Comparison of ENCODE assay signal across 9 cellular contexts in genomic region chrX:94058728-94059382, GRCh38.
DNase-seq lines count a peak whose midpoint lies in the region; ATAC-seq and TF ChIP-seq lines count a peak whose summit lies in the region.
"Had no signal": no experiment of that assay in that cellular context is flagged by ENCODE, and none has a peak within 500 bp of the region (broad histone marks: within the 10 kb centered on the region; RNA-seq: fewer than 3 reads in every experiment).

No MANE protein-coding gene starts in this region.

- DNase-seq in GM12864 (ENCODE audit: low read depth), result no peak
- DNase-seq in M059J (ENCODE audit: low read depth), result peak; percentile 0
- DNase-seq in midbrain (lab: John Stamatoyannopoulos, UW), result peak; percentile 4
- no peak for DNase-seq in activated naive CD4-positive, alpha-beta T cell treated with anti-CD3 and anti-CD28 coated beads, Interleukin-2, amount 50 U/mL, for 72 hours (ENCODE audit: low spot score in 2 of 2)
- DNase-seq in activated naive CD4-positive, alpha-beta T cell treated with Interleukin-2 at 50 U/mL for 16 hours, result no peak
- DNase-seq in effector memory CD4-positive, alpha-beta T cell, result no peak

- peaks cover 18% of the 10 kb centered on the region for H3K4me1 Mint-ChIP-seq in brain

- no peaks in the 10 kb centered on the region for H3K36me3 Mint-ChIP-seq in brain
- H3K36me3 Mint-ChIP-seq in activated naive CD4-positive, alpha-beta T cell treated with anti-CD3 and anti-CD28 coated beads, Interleukin-2, amount 50 U/mL, for 72 hours, result no peaks in the 10 kb centered on the region

- no peak overlapping the region for H3K27ac ChIP-seq in effector memory CD4-positive, alpha-beta T cell (ENCODE audit: insufficient read depth, low read length, poor library complexity, severe bottlenecking)
- H3K27ac ChIP-seq: skin epidermis had no signal

- TF ChIP-seq CTCF in GM12864 (IDR thresholded peaks at IDR 0.05; ENCODE audit: low read depth, low read length, missing control alignments), result peak; percentile 9
- TF ChIP-seq CTCF in brain (conservative IDR thresholded peaks at IDR 0.05), result peak; percentile 69 to 87

- no peaks in the 10 kb centered on the region for H3K36me3 ChIP-seq in effector memory CD4-positive, alpha-beta T cell (ENCODE audit: control insufficient read depth, insufficient read depth, low read length)

- H3K4me3 ChIP-seq in GM12864 (ENCODE audit: low read depth, low read length), result no peak overlapping the region
- H3K4me3 ChIP-seq in effector memory CD4-positive, alpha-beta T cell (ENCODE audit: insufficient read depth, low read depth, low read length, poor library complexity, severe bottlenecking), result no peak overlapping the region
- H3K4me3 ChIP-seq: skin epidermis had no signal

- peak overlapping the region in 4 of 5 experiments; percentile 2 to 75 (median 16) for H3K4me3 Mint-ChIP-seq in brain

- ATAC-seq in activated naive CD4-positive, alpha-beta T cell treated with anti-CD3 and anti-CD28 coated beads, Interleukin-2, amount 50 U/mL, for 72 hours, result no peak
- no peak for ATAC-seq in GM21619 (IDR thresholded peaks at IDR 0.05; ENCODE audit: unreplicated experiment)

- H3K9me3 Mint-ChIP-seq in brain, result no peaks in the 10 kb centered on the region
- peaks cover 0 to 3% of the 10 kb centered on the region in 2 donors for H3K9me3 Mint-ChIP-seq in activated naive CD4-positive, alpha-beta T cell treated with anti-CD3 and anti-CD28 coated beads, Interleukin-2, amount 50 U/mL, for 72 hours

- H3K27me3 Mint-ChIP-seq in brain, result no peaks in the 10 kb centered on the region

- H3K27ac Mint-ChIP-seq in brain, result peak overlapping the region in 2 of 5 experiments; percentile 21 to 73
- H3K27ac Mint-ChIP-seq in activated naive CD4-positive, alpha-beta T cell treated with anti-CD3 and anti-CD28 coated beads, Interleukin-2, amount 50 U/mL, for 72 hours, result no peak overlapping the region

- no peaks in the 10 kb centered on the region for H3K4me1 ChIP-seq in effector memory CD4-positive, alpha-beta T cell (ENCODE audit: control insufficient read depth, insufficient read depth, low read length, poor library complexity, severe bottlenecking)

- no peaks in the 10 kb centered on the region for H3K27me3 ChIP-seq in effector memory CD4-positive, alpha-beta T cell (replicated peaks; ENCODE audit: control insufficient read depth, insufficient read depth, low read length, poor library complexity, severe bottlenecking)

- no peaks in the 10 kb centered on the region for H3K9me3 ChIP-seq in effector memory CD4-positive, alpha-beta T cell (ENCODE audit: control insufficient read depth, low read length)

Comparison
In these comparisons a context has a peak if more than half of its experiments do, and no peak if none do; other contexts are left out.
1. DNase-seq: peak in M059J (single experiment) and midbrain (single experiment); none in GM12864 (single experiment), activated naive CD4-positive, alpha-beta T cell treated with anti-CD3 and anti-CD28 coated beads, Interleukin-2, amount 50 U/mL, for 72 hours (0 of 2), activated naive CD4-positive, alpha-beta T cell treated with Interleukin-2 at 50 U/mL for 16 hours (single experiment) and effector memory CD4-positive, alpha-beta T cell (0 of 3).